21 cellular contexts compared by ENCODE assay signal in the genomic region with DNA sequence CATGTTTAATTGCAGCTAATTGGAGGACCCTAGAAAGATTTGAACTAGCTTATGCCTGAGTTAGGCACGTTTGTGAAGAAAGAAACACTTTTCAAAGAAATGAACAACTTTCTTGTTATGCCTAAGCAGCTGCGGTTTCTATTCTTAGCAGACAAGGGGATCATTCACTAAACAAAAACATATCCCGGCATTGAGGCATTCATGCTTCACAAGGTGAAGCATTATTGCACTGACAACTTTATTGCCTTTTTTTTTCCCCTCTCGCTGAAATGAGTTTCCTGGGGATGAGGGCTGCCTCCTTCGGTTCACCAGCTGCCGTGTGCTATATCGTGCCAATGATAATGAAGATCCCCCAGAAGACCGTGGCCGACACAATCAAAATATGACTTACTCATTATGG.
"Had no signal": no experiment of that assay in that cellular context is flagged by ENCODE, and none has a peak within 500 bp of the region (broad histone marks: within the 10 kb centered on the region; RNA-seq: fewer than 3 reads in every experiment).

No MANE protein-coding gene starts in this region.

- DNase-seq: activated B cell treated with CpG ODN at 0.5 μM for 24 hours; activated CD4-positive, alpha-beta T cell treated with anti-CD3 and anti-CD28 coated beads, Interleukin-2, amount 10 ng/mL, durations not matched to agents 7 days and 5 days; activated CD8-positive, alpha-beta memory T cell treated with anti-CD3 and anti-CD28 coated beads, Interleukin-2, amount 50 U/mL, for 48 hours; activated gamma-delta T cell; activated T-cell treated with anti-CD3 and anti-CD28 coated beads, Interleukin-2, amount 50 U/mL, for 72 hours; amniotic stem cell; body of pancreas; effector CD8-positive, alpha-beta T cell; foreskin keratinocyte; head of caudate nucleus; immature natural killer cell; left colon; naive B cell; sigmoid colon; stimulated activated CD4-positive, alpha-beta T cell treated with anti-CD3 and anti-CD28 coated beads, Interleukin-12 subunit alpha, Interleukin-12 subunit beta, amount 100 ng/mL, for 4 hours; stimulated activated CD4-positive, alpha-beta T cell treated with anti-CD3 and anti-CD28 coated beads, Interleukin-2, amount 100 ng/mL, for 24 hours had no signal

- H3K4me3 ChIP-seq: body of pancreas, lung, sigmoid colon had no signal

- H3K36me3 Mint-ChIP-seq: activated naive CD4-positive, alpha-beta T cell treated with anti-CD3 and anti-CD28 coated beads, Interleukin-2, amount 50 U/mL, for 72 hours; immature natural killer cell; naive B cell had no signal

- H3K27ac Mint-ChIP-seq: activated B cell treated with CpG ODN at 0.5 μM for 24 hours; activated CD4-positive, alpha-beta T cell treated with anti-CD3 and anti-CD28 coated beads, Interleukin-2, amount 10 ng/mL, durations not matched to agents 7 days and 5 days; activated naive CD4-positive, alpha-beta T cell treated with anti-CD3 and anti-CD28 coated beads, Interleukin-2, amount 50 U/mL, for 72 hours; activated T-cell treated with anti-CD3 and anti-CD28 coated beads, Interleukin-2, amount 50 U/mL, for 72 hours; immature natural killer cell; naive B cell; progenitor cell of endocrine pancreas; T-helper 2 cell treated with Interferon-gamma antibody and Interleukin-4, amounts not matched to agents 5 μg/mL and 100 μg/mL, for 36 hours had no signal

- H3K27me3 ChIP-seq: body of pancreas, foreskin keratinocyte, sigmoid colon had no signal

- H3K4me3 Mint-ChIP-seq: activated B cell treated with CpG ODN at 0.5 μM for 24 hours; activated CD4-positive, alpha-beta T cell treated with anti-CD3 and anti-CD28 coated beads, Interleukin-2, amount 10 ng/mL, durations not matched to agents 7 days and 5 days; activated T-cell treated with anti-CD3 and anti-CD28 coated beads, Interleukin-2, amount 50 U/mL, for 72 hours; immature natural killer cell; naive B cell; T-helper 2 cell treated with Interferon-gamma antibody and Interleukin-4, amounts not matched to agents 5 μg/mL and 100 μg/mL, for 36 hours had no signal

- H3K27me3 Mint-ChIP-seq: activated B cell treated with CpG ODN at 0.5 μM for 24 hours; activated CD4-positive, alpha-beta T cell treated with anti-CD3 and anti-CD28 coated beads, Interleukin-2, amount 10 ng/mL, durations not matched to agents 7 days and 5 days; naive B cell; progenitor cell of endocrine pancreas had no signal

- FAIRE-seq: urothelium cell line had no signal

- H3K27ac ChIP-seq: body of pancreas, foreskin keratinocyte, sigmoid colon had no signal

- H3K36me3 ChIP-seq: sigmoid colon had no signal

- H3K9me3 ChIP-seq: body of pancreas, sigmoid colon had no signal

- H3K4me1 ChIP-seq: body of pancreas, foreskin keratinocyte, sigmoid colon had no signal

- H3K4me1 Mint-ChIP-seq: activated B cell treated with CpG ODN at 0.5 μM for 24 hours; activated CD4-positive, alpha-beta T cell treated with anti-CD3 and anti-CD28 coated beads, Interleukin-2, amount 10 ng/mL, durations not matched to agents 7 days and 5 days; immature natural killer cell; naive B cell had no signal

- H3K9me3 Mint-ChIP-seq: activated B cell treated with CpG ODN at 0.5 μM for 24 hours; activated CD4-positive, alpha-beta T cell treated with anti-CD3 and anti-CD28 coated beads, Interleukin-2, amount 10 ng/mL, durations not matched to agents 7 days and 5 days; naive B cell; T-helper 2 cell treated with Interferon-gamma antibody and Interleukin-4, amounts not matched to agents 5 μg/mL and 100 μg/mL, for 36 hours had no signal
